In genomic region chr20:58987790-58988564, GRCh38 we compare ENCODE assay signal across 22 cellular contexts. TPM values are rescaled to one million over a fixed set of nuclear protein-coding genes. Genes with fewer than 3 reads are reported as not detected.
DNase-seq lines count a peak whose midpoint lies in the region; ATAC-seq and TF ChIP-seq lines count a peak whose summit lies in the region.
"Had no signal": no experiment of that assay in that cellular context is flagged by ENCODE, and none has a peak within 500 bp of the region (broad histone marks: within the 10 kb centered on the region; RNA-seq: fewer than 3 reads in every experiment).

No MANE protein-coding gene starts in this region.

- H3K4me3 ChIP-seq in stomach: no peak overlapping the region
- H3K4me3 ChIP-seq: tibial nerve had no signal

- TF ChIP-seq CTCF in stomach (IDR thresholded peaks at IDR 0.05) (no peak), GM13977 (IDR thresholded peaks at IDR 0.05; ENCODE audit: extremely low read depth, insufficient read depth, missing control alignments) (no peak)

- no peak for TF ChIP-seq POLR2A in stomach (IDR thresholded peaks at IDR 0.05)

- DNase-seq in activated naive CD4-positive, alpha-beta T cell treated with anti-CD3 and anti-CD28 coated beads for 36 hours: no peak
- no peak for DNase-seq in activated naive CD4-positive, alpha-beta T cell treated with anti-CD3 and anti-CD28 coated beads, Interleukin-2, amount 10 ng/mL, durations not matched to agents 7 days and 5 days
- DNase-seq in T-helper 17 cell (no peak), islet precursor cell (peak; percentile 26), stomach (peak; percentile 11), GM13977 (ENCODE audit: low spot score) (no peak), NCI-H2227 (lab: John Stamatoyannopoulos, UW; ENCODE audit: unreplicated experiment) (no peak), COLO668 (lab: John Stamatoyannopoulos, UW; ENCODE audit: unreplicated experiment) (no peak)
- DNase-seq: activated CD4-positive, alpha-beta T cell treated with anti-CD3 and anti-CD28 coated beads, Interleukin-2, amount 50 U/mL, for 48 hours; amygdala; effector CD8-positive, alpha-beta T cell; mesendoderm; MM.1S; T-cell had no signal

- no peaks in the 10 kb centered on the region for H3K27me3 ChIP-seq in stomach
- H3K27me3 ChIP-seq: tibial nerve had no signal

- H3K27ac Mint-ChIP-seq in activated naive CD4-positive, alpha-beta T cell treated with anti-CD3 and anti-CD28 coated beads for 36 hours: peak overlapping the region; percentile 72
- no peak overlapping the region for H3K27ac Mint-ChIP-seq in activated naive CD4-positive, alpha-beta T cell treated with anti-CD3 and anti-CD28 coated beads, Interleukin-2, amount 10 ng/mL, durations not matched to agents 7 days and 5 days
- peak overlapping the region; percentile 29 for H3K27ac Mint-ChIP-seq in T-helper 17 cell
- H3K27ac Mint-ChIP-seq: activated T-helper 2 cell treated with anti-CD3 and anti-CD28 coated beads, Interferon-gamma antibody, Interleukin-2, Interleukin-4, amounts not matched to agents 10 μg/mL and 5 μg/mL and 100 μg/mL, durations not matched to agents 14 hours and 24 hours and 36 hours had no signal

- peaks cover 40% of the 10 kb centered on the region for H3K36me3 Mint-ChIP-seq in activated naive CD4-positive, alpha-beta T cell treated with anti-CD3 and anti-CD28 coated beads for 36 hours (ENCODE audit: low read depth)
- H3K36me3 Mint-ChIP-seq in activated naive CD4-positive, alpha-beta T cell treated with anti-CD3 and anti-CD28 coated beads, Interleukin-2, amount 10 ng/mL, durations not matched to agents 7 days and 5 days: peaks cover 52% of the 10 kb centered on the region
- peaks cover 9% of the 10 kb centered on the region for H3K36me3 Mint-ChIP-seq in T-helper 17 cell (ENCODE audit: low read depth)

- in situ Hi-C loops in GM13977 (cut with MboI; ENCODE audit: low pct_unique_long_range_greater_than_20kb, low sequenced_read_pairs, unreplicated experiment): loop anchor here (10.0 kb wide), 1 partner anchor 93 kb away; no protein-coding TSS in a partner anchor

- no peak for ATAC-seq in T-helper 17 cell
- ATAC-seq: natural killer cell treated with Interleukin-12 subunit alpha and Interleukin-12 subunit beta and Interleukin-15 and Interleukin-18, amount 100 ng/mL, for 72 hours; stimulated activated effector memory CD8-positive, alpha-beta T cell treated with anti-CD3 and anti-CD28 coated beads, Interleukin-12 subunit alpha, Interleukin-12 subunit beta, amount 100 ng/mL, for 72 hours; T-cell had no signal

- no peaks in the 10 kb centered on the region for H3K9me3 ChIP-seq in T-helper 17 cell (ENCODE audit: control insufficient read depth, low read length, poor library complexity, severe bottlenecking)
- no peaks in the 10 kb centered on the region for H3K9me3 ChIP-seq in stomach
- H3K9me3 ChIP-seq: tibial nerve had no signal

- no peaks in the 10 kb centered on the region for H3K9me3 Mint-ChIP-seq in activated naive CD4-positive, alpha-beta T cell treated with anti-CD3 and anti-CD28 coated beads for 36 hours
- no peaks in the 10 kb centered on the region for H3K9me3 Mint-ChIP-seq in activated naive CD4-positive, alpha-beta T cell treated with anti-CD3 and anti-CD28 coated beads, Interleukin-2, amount 10 ng/mL, durations not matched to agents 7 days and 5 days
- H3K9me3 Mint-ChIP-seq: activated T-helper 2 cell treated with anti-CD3 and anti-CD28 coated beads, Interferon-gamma antibody, Interleukin-2, Interleukin-4, amounts not matched to agents 10 μg/mL and 5 μg/mL and 100 μg/mL, durations not matched to agents 14 hours and 24 hours and 36 hours; CD14-positive monocyte; natural killer cell treated with Interleukin-12 subunit alpha and Interleukin-12 subunit beta and Interleukin-15 and Interleukin-18, amount 100 ng/mL, for 72 hours; stimulated activated effector memory CD8-positive, alpha-beta T cell treated with anti-CD3 and anti-CD28 coated beads, Interleukin-12 subunit alpha, Interleukin-12 subunit beta, amount 100 ng/mL, for 72 hours; T-cell had no signal

- 88 to 93% (median 90%) methylated on average over 8 to 9 of the region's 9 CpGs for WGBS in stomach, 5 donors

- peaks cover 60 to 71% (median 71%) of the 10 kb centered on the region in 4 donors for H3K36me3 ChIP-seq in stomach

- peaks cover 8 to 35% (median 21%) of the 10 kb centered on the region in 4 donors for H3K4me1 ChIP-seq in stomach

- intact Hi-C loops in activated naive CD4-positive, alpha-beta T cell treated with anti-CD3 and anti-CD28 coated beads for 36 hours (cut with micrococcal nuclease): no loop called here
- intact Hi-C loops in stomach (cut with DNase I; ENCODE audit: low total_unique reads): loop anchor here (10.0 kb wide), 2 partner anchors 57 to 83 kb away; partner anchors contain the start of gene PRELID3B

- no peaks in the 10 kb centered on the region for H3K27me3 Mint-ChIP-seq in activated naive CD4-positive, alpha-beta T cell treated with anti-CD3 and anti-CD28 coated beads for 36 hours (ENCODE audit: low read depth)
- H3K27me3 Mint-ChIP-seq in activated naive CD4-positive, alpha-beta T cell treated with anti-CD3 and anti-CD28 coated beads, Interleukin-2, amount 10 ng/mL, durations not matched to agents 7 days and 5 days: no peaks in the 10 kb centered on the region
- H3K27me3 Mint-ChIP-seq in T-helper 17 cell: no peaks in the 10 kb centered on the region
- H3K27me3 Mint-ChIP-seq: natural killer cell treated with Interleukin-12 subunit alpha and Interleukin-12 subunit beta and Interleukin-15 and Interleukin-18, amount 100 ng/mL, for 72 hours; T-cell had no signal

- H3K4me3 Mint-ChIP-seq in activated naive CD4-positive, alpha-beta T cell treated with anti-CD3 and anti-CD28 coated beads for 36 hours: no peak overlapping the region
- no peak overlapping the region for H3K4me3 Mint-ChIP-seq in activated naive CD4-positive, alpha-beta T cell treated with anti-CD3 and anti-CD28 coated beads, Interleukin-2, amount 10 ng/mL, durations not matched to agents 7 days and 5 days
- no peak overlapping the region for H3K4me3 Mint-ChIP-seq in T-helper 17 cell
- H3K4me3 Mint-ChIP-seq: CD14-positive monocyte; natural killer cell treated with Interleukin-12 subunit alpha and Interleukin-12 subunit beta and Interleukin-15 and Interleukin-18, amount 100 ng/mL, for 72 hours; stimulated activated effector memory CD8-positive, alpha-beta T cell treated with anti-CD3 and anti-CD28 coated beads, Interleukin-12 subunit alpha, Interleukin-12 subunit beta, amount 100 ng/mL, for 72 hours; T-cell had no signal

- no peak overlapping the region for H3K27ac ChIP-seq in stomach
- H3K27ac ChIP-seq: tibial nerve, VCaP had no signal

- no peak for TF ChIP-seq EP300 in stomach (IDR thresholded peaks at IDR 0.05)

- CTCF ChIA-PET in activated naive CD4-positive, alpha-beta T cell treated with anti-CD3 and anti-CD28 coated beads for 36 hours (lab: Charles Lee): no interaction called here
- CTCF ChIA-PET in activated naive CD4-positive, alpha-beta T cell treated with anti-CD3 and anti-CD28 coated beads, Interleukin-2, amount 10 ng/mL, durations not matched to agents 7 days and 5 days (lab: Charles Lee): no interaction called here

- H3K4me1 Mint-ChIP-seq in activated naive CD4-positive, alpha-beta T cell treated with anti-CD3 and anti-CD28 coated beads for 36 hours (ENCODE audit: low read depth): peaks cover 36% of the 10 kb centered on the region
- H3K4me1 Mint-ChIP-seq in activated naive CD4-positive, alpha-beta T cell treated with anti-CD3 and anti-CD28 coated beads, Interleukin-2, amount 10 ng/mL, durations not matched to agents 7 days and 5 days: peaks cover 25% of the 10 kb centered on the region
- H3K4me1 Mint-ChIP-seq in T-helper 17 cell: peaks cover 24% of the 10 kb centered on the region

RNA-seq across cellular contexts. Expression of gene NELFCD, which starts 6.9 kb away (rescaled TPM):
- total RNA-seq in activated naive CD4-positive, alpha-beta T cell treated with anti-CD3 and anti-CD28 coated beads for 36 hours: 100 to 1,000 TPM; 102 to 103 TPM
- total RNA-seq in T-helper 17 cell (10 to 100 TPM; 71.0 to 82.3 TPM), stomach (10 to 100 TPM; 20.9 to 59.5 (median 41.1) TPM)
- polyA plus RNA-seq in stomach: 10 to 100 TPM; 34.7 to 47.5 (median 41.4) TPM

RNA-seq across cellular contexts. Expression of gene CTSZ, which starts 19.1 kb away (rescaled TPM):
- total RNA-seq in activated naive CD4-positive, alpha-beta T cell treated with anti-CD3 and anti-CD28 coated beads for 36 hours: 10 to 100 TPM; 17.3 to 17.9 TPM
- total RNA-seq in T-helper 17 cell (10 to 100 TPM; 27.4 to 30.1 TPM), stomach (100 to 1,000 TPM in 1 of 5 donors, 10 to 100 TPM in 4; 35.3 to 134 (median 56.9) TPM)
- 10 to 100 TPM; 41.7 to 59.1 (median 55.5) TPM for polyA plus RNA-seq in stomach

RNA-seq across cellular contexts. Expression of gene TUBB1, which starts 31.3 kb away (rescaled TPM):
- total RNA-seq in activated naive CD4-positive, alpha-beta T cell treated with anti-CD3 and anti-CD28 coated beads for 36 hours: not detected
- total RNA-seq in T-helper 17 cell (100 to 1,000 TPM in 1 of 2 donors, 10 to 100 TPM in 1; 14.0 to 483 TPM), stomach (under 1 TPM in 1 of 5 donors, not detected in 4; 0.55 TPM)
- polyA plus RNA-seq in stomach: under 1 TPM in 2 of 3 donors, not detected in 1; 0.03 to 0.12 TPM
- total RNA-seq: activated T-helper 2 cell treated with anti-CD3 and anti-CD28 coated beads, Interferon-gamma antibody, Interleukin-2, Interleukin-4, amounts not matched to agents 10 μg/mL and 5 μg/mL and 100 μg/mL, durations not matched to agents 14 hours and 24 hours and 36 hours; H1; natural killer cell treated with Interleukin-12 subunit alpha and Interleukin-12 subunit beta and Interleukin-15 and Interleukin-18, amount 100 ng/mL, for 72 hours had no signal
- polyA plus RNA-seq: AG04450, H1 had no signal

RNA-seq across cellular contexts. Expression of gene ATP5F1E, which starts 44.2 kb away (rescaled TPM):
- total RNA-seq in activated naive CD4-positive, alpha-beta T cell treated with anti-CD3 and anti-CD28 coated beads for 36 hours: 10 to 100 TPM; 74.5 to 86.3 TPM
- total RNA-seq in T-helper 17 cell (10 to 100 TPM; 57.8 to 84.0 TPM), stomach (100 to 1,000 TPM in 1 of 5 donors, 10 to 100 TPM in 4; 20.4 to 101 (median 27.4) TPM)
- polyA plus RNA-seq in stomach: 10 to 100 TPM; 56.4 to 78.5 (median 71.5) TPM

RNA-seq across cellular contexts. Expression of gene PRELID3B, which starts 54.6 kb away (rescaled TPM):
- 100 to 1,000 TPM; 170 to 180 TPM for total RNA-seq in activated naive CD4-positive, alpha-beta T cell treated with anti-CD3 and anti-CD28 coated beads for 36 hours
- total RNA-seq in T-helper 17 cell: 10 to 100 TPM; 53.8 to 72.6 TPM
- 100 to 1,000 TPM in 1 of 5 donors, 10 to 100 TPM in 4; 35.7 to 322 (median 72.7) TPM for total RNA-seq in stomach
- 10 to 100 TPM; 20.0 to 65.8 (median 31.3) TPM for polyA plus RNA-seq in stomach

Comparison
In these comparisons a context has a peak if more than half of its experiments do, and no peak if none do; other contexts are left out.
1. DNase-seq: peak in islet precursor cell (single experiment) and stomach (single experiment); none in activated naive CD4-positive, alpha-beta T cell treated with anti-CD3 and anti-CD28 coated beads for 36 hours (single experiment), activated naive CD4-positive, alpha-beta T cell treated with anti-CD3 and anti-CD28 coated beads, Interleukin-2, amount 10 ng/mL, durations not matched to agents 7 days and 5 days (single experiment), T-helper 17 cell (0 of 3), GM13977 (single experiment), NCI-H2227 (single experiment) and COLO668 (single experiment).
2. RNA of gene TUBB1, which starts 31.3 kb away (total RNA-seq): 14.0 to 483 TPM in T-helper 17 cell; not detected in activated naive CD4-positive, alpha-beta T cell treated with anti-CD3 and anti-CD28 coated beads for 36 hours and 0.55 TPM in stomach; every median in the first group is over 4 times any median in the second.